17 cellular contexts compared by ENCODE assay signal in the genomic region with DNA sequence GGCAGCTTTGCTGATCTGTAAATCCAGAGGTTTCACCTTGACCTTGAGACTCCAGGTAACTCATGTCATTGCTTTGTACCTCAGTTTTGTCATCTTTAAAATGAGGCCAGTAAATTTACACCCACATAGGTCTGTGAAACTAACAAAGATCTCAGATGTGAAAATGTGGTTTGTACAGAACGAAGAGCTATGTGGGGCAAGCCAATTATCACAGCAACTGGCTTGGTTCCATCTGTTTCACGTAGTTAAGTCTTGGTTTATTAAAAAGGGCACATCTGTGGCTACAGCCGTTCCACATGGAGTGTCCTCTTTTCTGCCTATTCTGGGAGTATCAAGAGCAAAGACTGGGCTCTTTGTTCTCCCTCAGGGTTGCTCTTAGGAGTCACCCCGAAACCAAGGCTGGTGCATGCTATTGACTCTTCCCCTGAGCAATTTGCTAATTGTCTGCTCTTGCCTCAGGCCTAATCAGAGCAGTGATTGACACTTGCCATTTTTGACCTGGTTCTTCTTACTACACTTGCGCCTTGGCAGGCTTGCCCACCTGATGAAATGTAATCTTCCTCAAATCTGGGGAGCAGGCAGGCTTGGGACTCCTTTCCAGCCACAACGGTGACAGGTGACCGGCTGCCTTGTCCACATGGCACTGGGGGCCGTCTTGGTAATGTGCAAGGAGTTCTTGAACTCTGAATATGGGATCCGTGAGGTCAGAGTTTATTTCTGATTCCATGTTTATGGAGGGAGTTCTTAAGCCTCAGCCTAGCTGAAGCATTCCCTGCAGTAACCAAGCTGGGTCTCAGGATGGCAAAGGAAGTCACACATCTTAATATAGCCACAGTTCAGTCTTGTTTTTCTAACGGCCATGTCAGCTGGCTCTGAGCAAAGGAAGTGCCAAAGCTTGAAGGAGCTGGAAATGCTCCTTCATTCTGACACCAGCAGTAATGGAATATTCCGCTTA. TPM values are rescaled to one million over a fixed set of nuclear protein-coding genes. Genes with fewer than 3 reads are reported as not detected.
DNase-seq lines count a peak whose midpoint lies in the region; ATAC-seq, FAIRE-seq and TF ChIP-seq lines count a peak whose summit lies in the region.
"Had no signal": no experiment of that assay in that cellular context is flagged by ENCODE, and none has a peak within 500 bp of the region (broad histone marks: within the 10 kb centered on the region; RNA-seq: fewer than 3 reads in every experiment).

No MANE protein-coding gene starts in this region.

- CTCF ChIA-PET in K562 (lab: Yijun Ruan, JAX; ENCODE audit: low intra/inter-chr PET ratio) = no interaction called here

- FAIRE-seq in K562 (lab: Jason Lieb, UNC) = no peak

- TF ChIP-seq RAD21 in K562 (CRISPR knock-in tag; conservative IDR thresholded peaks at IDR 0.05 in 1 of 2, IDR thresholded peaks at IDR 0.05 in 1 of 2) = no peak

- no peak for TF ChIP-seq POLR2A in K562 (conservative IDR thresholded peaks at IDR 0.05)

- no peak for TF ChIP-seq CTCF in K562 (IDR thresholded peaks at IDR 0.05 in 2 of 3, conservative IDR thresholded peaks at IDR 0.05 in 1 of 3; ENCODE audit: insufficient read depth in 2 of 3, low read depth in 1 of 3, low read length in 3 of 3)

- intact Hi-C loops in K562 (cut with micrococcal nuclease) = no loop called here

- H3K4me2 ChIP-seq in K562 (ENCODE audit: insufficient read depth, low read length) = peak overlapping the region; percentile 20; the same call in 1 of the 2 replicates

- H3K79me2 ChIP-seq in K562 (ENCODE audit: control insufficient read depth, insufficient read depth, low read length) = no peaks in the 10 kb centered on the region

- no peaks in the 10 kb centered on the region for H3K9me1 ChIP-seq in K562 (ENCODE audit: control insufficient read depth, insufficient read depth, low read length)

- DNase-seq in K562 (ENCODE audit: extremely low read depth in 1 of 4, low spot score in 3 of 4) (peak in 1 of 4 experiments; percentile 23), NCI-H748 treated with DMSO at 0.1 percent for 48 hours (lab: John Stamatoyannopoulos, UW) (no peak), NCI-H2029 treated with DMSO at 0.1 percent for 48 hours (lab: John Stamatoyannopoulos, UW) (no peak)
- DNase-seq: activated T-cell treated with anti-CD3 and anti-CD28 coated beads, Interleukin-2, amount 50 U/mL, for 4 hours; BE2C; IMR-90; left lung; naive B cell; NCI-H1092; NCI-H446; stimulated activated CD4-positive, alpha-beta T cell treated with anti-CD3 and anti-CD28 coated beads, Interleukin-1b, Interleukin-23, amount 100 ng/mL, for 48 hours; upper lobe of right lung had no signal

- H3K4me3 ChIP-seq in K562 (no peak overlapping the region), skeletal muscle tissue (ENCODE audit: low read length in 3 of 3) (peak overlapping the region in 2 of 3 donors; percentile 3 to 6)
- H3K4me3 ChIP-seq: dorsolateral prefrontal cortex, left lung, upper lobe of right lung had no signal

- BruUV-seq in K562 (replicated peaks; lab: Mats Ljungman, UMichigan) = no TSS peak

- H2AFZ ChIP-seq in K562 (ENCODE audit: low read depth, low read length) = peak overlapping the region; percentile 29

- in situ Hi-C loops in K562 (cut with MboI) = no loop called here

- POLR2A ChIA-PET in K562 (lab: Yijun Ruan, JAX) = interaction anchor here (0.6 to 1.4 kb wide), 7 partner anchors 12 to 369 kb away, joined by 3 to 6 read pairs (median 3); a partner anchor contains a TSS

- H3K4me1 ChIP-seq in K562 (replicated peaks in 1 of 2; ENCODE audit: control insufficient read depth in 2 of 2, insufficient read depth in 2 of 2, low read length in 2 of 2) = peaks cover 0 to 7% of the 10 kb centered on the region in 2 experiments; a peak in 2 of 5 replicates
- peaks cover 24 to 28% (median 27%) of the 10 kb centered on the region in 3 donors for H3K4me1 ChIP-seq in skeletal muscle tissue (ENCODE audit: control insufficient read depth in 3 of 3, insufficient read depth in 3 of 3, low read length in 3 of 3)
- H3K4me1 ChIP-seq: BE2C, left lung, upper lobe of right lung had no signal

- H3K9ac ChIP-seq in K562 (ENCODE audit: insufficient read depth in 1 of 2, low read depth in 2 of 2, low read length in 2 of 2) (no peak overlapping the region), skeletal muscle tissue (ENCODE audit: low read depth in 1 of 3, low read length in 3 of 3) (peak overlapping the region; percentile 1 to 75 (median 35))

- peaks cover 14 to 17% of the 10 kb centered on the region in 2 experiments for H3K27me3 ChIP-seq in K562 (ENCODE audit: control insufficient read depth in 2 of 2, insufficient read depth in 2 of 2, low read length in 2 of 2)
- no peaks in the 10 kb centered on the region for H3K27me3 ChIP-seq in skeletal muscle tissue (ENCODE audit: control insufficient read depth in 3 of 3, insufficient read depth in 3 of 3, low read length in 3 of 3)
- H3K27me3 ChIP-seq: BE2C, dorsolateral prefrontal cortex, left lung, upper lobe of right lung had no signal

- WGBS in K562 (ENCODE audit: insufficient coverage, low coverage, missing lambda C conversion rate) = 23% methylated on average over 11 of the region's 11 CpGs

- no peak for TF ChIP-seq EP300 in K562 (IDR thresholded peaks at IDR 0.05; ENCODE audit: low read length)

- H3K9me3 ChIP-seq in K562 (replicated peaks; ENCODE audit: control insufficient read depth, insufficient read depth, low read depth, low read length) (no peaks in the 10 kb centered on the region), skeletal muscle tissue (ENCODE audit: control insufficient read depth in 3 of 3, low read length in 3 of 3) (no peaks in the 10 kb centered on the region)
- H3K9me3 ChIP-seq: BE2C, left lung, upper lobe of right lung had no signal

- H4K20me1 ChIP-seq in K562 (replicated peaks; ENCODE audit: control insufficient read depth, insufficient read depth, low read length) = no peaks in the 10 kb centered on the region

- peak; percentile 63 for ATAC-seq in GM18498 (IDR thresholded peaks at IDR 0.05; ENCODE audit: unreplicated experiment)
- peak; percentile 59 for ATAC-seq in HG02885 (IDR thresholded peaks at IDR 0.05; ENCODE audit: poor library complexity, unreplicated experiment)
- ATAC-seq in K562 = peak; percentile 39
- no peak for ATAC-seq in GM19035 (IDR thresholded peaks at IDR 0.05; ENCODE audit: unreplicated experiment)
- ATAC-seq: activated T-cell treated with anti-CD3 and anti-CD28 coated beads, Interleukin-2, amount 50 U/mL, for 4 hours; left lung; upper lobe of right lung had no signal

- no peak overlapping the region for H3K27ac ChIP-seq in K562 (ENCODE audit: extremely low read depth, low read depth, low read length)
- peak overlapping the region; percentile 86 for H3K27ac ChIP-seq in skeletal muscle tissue (ENCODE audit: low read depth, low read length)
- H3K27ac ChIP-seq: left lung, upper lobe of right lung had no signal

- no peaks in the 10 kb centered on the region for H3K36me3 ChIP-seq in K562 (ENCODE audit: control insufficient read depth, insufficient read depth, low read length)
- peaks cover 3 to 18% (median 13%) of the 10 kb centered on the region in 3 donors for H3K36me3 ChIP-seq in skeletal muscle tissue (ENCODE audit: control insufficient read depth in 3 of 3, insufficient read depth in 3 of 3, low read length in 3 of 3)
- H3K36me3 ChIP-seq: BE2C, left lung, upper lobe of right lung had no signal

RNA-seq across cellular contexts. Expression of a gene that starts 40.1 kb away (rescaled TPM):
- total RNA-seq in K562 (2011; cell fraction: chromatin; rRNA removed; ENCODE audit: low replicate concordance) = 7.2 and 11.4 TPM in 2 replicates
- 5.0 and 7.5 TPM in 2 replicates for total RNA-seq in K562 (2011; cell fraction: nucleolus; rRNA removed)
- 10.2 and 14.3 TPM in 2 replicates for total RNA-seq in K562 (2011; cell fraction: nucleoplasm; rRNA removed)
- total RNA-seq in K562 (2014; rRNA removed) = 26.8 and 32.4 TPM in 2 replicates
- 21.6 and 22.8 TPM in 2 replicates for total RNA-seq in K562 (2014; rRNA removed; fragmentation: Illumina TruSeq; extraction: Trizol)
- 20.8 and 22.7 TPM in 2 replicates for total RNA-seq in K562 (2015; rRNA removed; fragmentation: Illumina TruSeq; extraction: Trizol)
- 20.4 and 21.9 TPM in 2 replicates for total RNA-seq in K562 (2021)
- 16.8 and 19.5 TPM in 2 replicates for polyA plus RNA-seq in K562 (2011; rRNA removed)
- 18.2 and 19.9 TPM in 2 replicates for polyA plus RNA-seq in K562 (2011; cell fraction: cytosol; rRNA removed)
- polyA plus RNA-seq in K562 (2011; cell fraction: nucleus; rRNA removed) = 9.4 and 10.7 TPM in 2 replicates
- 16.7 and 18.2 TPM in 2 replicates for polyA plus RNA-seq in K562 (2012)
- 20.7 and 22.6 TPM in 2 replicates for polyA plus RNA-seq in K562 (2014; fragmentation: Illumina TruSeq; extraction: Trizol)
- polyA plus RNA-seq in K562 (2014; fragmentation: Nextera tagmentation; extraction: Ambion mirVana) = 10 to 100 TPM in 1 of 2 experiments, 1 to 10 TPM in 1; 7.0 to 10.9 TPM
- polyA plus RNA-seq in K562 (2014; rRNA removed) = 19.0 and 22.0 TPM in 2 replicates
- 27.8 and 31.9 TPM in 2 replicates for polyA minus RNA-seq in K562 (2011; rRNA and poly(A)+ RNA removed)
- 19.7 and 21.1 TPM in 2 replicates for polyA minus RNA-seq in K562 (2011; cell fraction: cytosol; rRNA and poly(A)+ RNA removed)
- 8.9 and 10.6 TPM in 2 replicates for polyA minus RNA-seq in K562 (2011; cell fraction: nucleus; rRNA and poly(A)+ RNA removed)
- total RNA-seq in skeletal muscle tissue = 7.3 TPM

RNA-seq across cellular contexts. Expression of a gene that starts 40.2 kb away (rescaled TPM):
- total RNA-seq in K562 (2011; cell fraction: chromatin; rRNA removed; ENCODE audit: low replicate concordance) = 16.8 and 19.9 TPM in 2 replicates
- 13.3 and 14.7 TPM in 2 replicates for total RNA-seq in K562 (2011; cell fraction: nucleolus; rRNA removed)
- 20.2 and 22.2 TPM in 2 replicates for total RNA-seq in K562 (2011; cell fraction: nucleoplasm; rRNA removed)
- 18.8 and 20.9 TPM in 2 replicates for total RNA-seq in K562 (2014; rRNA removed)
- total RNA-seq in K562 (2014; rRNA removed; fragmentation: Illumina TruSeq; extraction: Trizol) = 32.8 and 38.7 TPM in 2 replicates
- total RNA-seq in K562 (2015; rRNA removed; fragmentation: Illumina TruSeq; extraction: Trizol) = 32.2 and 33.9 TPM in 2 replicates
- 19.9 and 21.6 TPM in 2 replicates for total RNA-seq in K562 (2021)
- polyA plus RNA-seq in K562 (2011; rRNA removed) = 24.9 and 28.3 TPM in 2 replicates
- 19.2 and 21.8 TPM in 2 replicates for polyA plus RNA-seq in K562 (2011; cell fraction: cytosol; rRNA removed)
- polyA plus RNA-seq in K562 (2011; cell fraction: nucleus; rRNA removed) = 9.8 and 10.3 TPM in 2 replicates
- 20.3 and 21.8 TPM in 2 replicates for polyA plus RNA-seq in K562 (2012)
- polyA plus RNA-seq in K562 (2014; fragmentation: Illumina TruSeq; extraction: Trizol) = 26.8 and 34.5 TPM in 2 replicates
- 10 to 100 TPM; 44.1 to 61.5 TPM for polyA plus RNA-seq in K562 (2014; fragmentation: Nextera tagmentation; extraction: Ambion mirVana)
- polyA plus RNA-seq in K562 (2014; rRNA removed) = 23.5 and 39.6 TPM in 2 replicates
- 30.4 and 36.7 TPM in 2 replicates for polyA minus RNA-seq in K562 (2011; rRNA and poly(A)+ RNA removed)
- polyA minus RNA-seq in K562 (2011; cell fraction: cytosol; rRNA and poly(A)+ RNA removed) = 9.5 and 10.0 TPM in 2 replicates
- polyA minus RNA-seq in K562 (2011; cell fraction: nucleus; rRNA and poly(A)+ RNA removed) = 9.7 and 11.9 TPM in 2 replicates
- total RNA-seq in skeletal muscle tissue = 42.3 TPM

RNA-seq across cellular contexts. Expression of a gene that starts 54.0 kb away (rescaled TPM):
- total RNA-seq in K562 (2011; cell fraction: chromatin; rRNA removed; ENCODE audit: low replicate concordance) = 0.16 and 0.23 TPM in 2 replicates
- total RNA-seq in K562 (2011; cell fraction: nucleolus; rRNA removed) = 0.33 TPM in 1 of 2 replicates, not detected in the other
- total RNA-seq in K562 (2011; cell fraction: nucleoplasm; rRNA removed) = 0.73 TPM in 1 of 2 replicates, not detected in the other
- total RNA-seq in K562 (2014; rRNA removed) (0.04 TPM in 1 of 2 replicates, not detected in the other), K562 (2014; rRNA removed; fragmentation: Illumina TruSeq; extraction: Trizol) (0.04 TPM in 1 of 2 replicates, not detected in the other), K562 (2015; rRNA removed; fragmentation: Illumina TruSeq; extraction: Trizol) (0.15 and 0.36 TPM in 2 replicates), K562 (2021) (0.27 TPM in 1 of 2 replicates, not detected in the other), skeletal muscle tissue (14.1 TPM)
- polyA plus RNA-seq in K562 (2011; rRNA removed) (0.24 TPM in 1 of 2 replicates, not detected in the other), K562 (2014; fragmentation: Illumina TruSeq; extraction: Trizol) (0.19 and 0.27 TPM in 2 replicates), K562 (2014; fragmentation: Nextera tagmentation; extraction: Ambion mirVana) (not detected), K562 (2014; rRNA removed) (0.05 and 0.25 TPM in 2 replicates)
- 0.10 and 0.16 TPM in 2 replicates for polyA plus RNA-seq in K562 (2011; cell fraction: cytosol; rRNA removed)
- polyA plus RNA-seq in K562 (2011; cell fraction: nucleus; rRNA removed) = 0.81 and 1.1 TPM in 2 replicates
- polyA plus RNA-seq in K562 (2012) = 0.04 and 0.14 TPM in 2 replicates
- not detected in 2 replicates for polyA minus RNA-seq in K562 (2011; rRNA and poly(A)+ RNA removed)
- not detected in 2 replicates for polyA minus RNA-seq in K562 (2011; cell fraction: cytosol; rRNA and poly(A)+ RNA removed)
- polyA minus RNA-seq in K562 (2011; cell fraction: nucleus; rRNA and poly(A)+ RNA removed) = not detected in 2 replicates

Comparison
In these comparisons a context has a peak if more than half of its experiments do, and no peak if none do; other contexts are left out.
1. H3K9ac ChIP-seq: peak in skeletal muscle tissue (3 of 3); none in K562 (0 of 2).